ENCODE assay signal across 8 cellular contexts in the genomic region with DNA sequence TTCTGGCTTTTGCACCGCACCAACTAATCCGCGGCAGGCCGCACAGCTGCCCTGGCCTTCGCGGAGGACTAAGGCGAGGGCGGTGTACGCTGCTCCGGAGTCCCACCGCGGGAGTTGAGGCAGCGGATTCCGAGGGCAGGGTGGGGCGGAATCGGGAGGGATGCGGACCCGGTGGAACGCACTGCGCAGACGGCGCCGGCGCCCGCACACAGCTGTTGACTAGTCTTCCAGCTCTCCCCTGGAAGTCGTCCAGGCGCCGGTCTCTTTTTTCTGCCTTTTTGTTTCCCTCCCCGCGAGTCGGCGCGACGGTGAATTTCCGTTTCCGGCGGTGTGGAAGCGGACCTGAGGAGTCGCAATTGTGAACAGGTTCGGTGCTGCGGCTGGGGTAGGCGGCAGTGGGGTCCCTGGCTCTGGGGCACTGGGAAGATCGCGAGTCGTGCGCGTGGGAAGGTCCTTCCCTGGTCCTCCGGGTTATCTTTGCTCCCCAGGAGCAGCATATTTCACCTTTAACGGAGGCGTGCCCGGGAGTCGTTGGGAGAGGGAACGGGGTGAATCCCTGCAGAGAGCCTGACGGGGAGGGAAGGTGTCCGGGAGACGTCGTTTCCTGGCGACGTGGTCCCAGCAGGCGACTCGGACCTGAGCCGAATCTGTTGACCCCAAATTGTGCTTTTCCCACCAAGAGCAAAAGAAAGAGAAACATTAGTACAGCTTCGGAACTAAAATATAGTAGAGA. TPM values are rescaled to one million over a fixed set of nuclear protein-coding genes. Genes with fewer than 3 reads are reported as not detected.
DNase-seq lines count a peak whose midpoint lies in the region; ATAC-seq and TF ChIP-seq lines count a peak whose summit lies in the region.

TSS of gene ASAH2B (plus strand) at position 319 of the 733 bp plus-strand sequence. CDS start 5,195 bp downstream, outside the sequence.

- peak within 1 kb of the TSS; percentile 74 for H3K4me3 ChIP-seq in GM23248
- H3K4me3 ChIP-seq in left ventricle myocardium inferior = peak within 1 kb of the TSS; percentile 87
- peak within 1 kb of the TSS; percentile 27 to 75 (median 59) for H3K4me3 ChIP-seq in upper lobe of left lung

- peaks cover 9% of the 10 kb centered on the region for H3F3A ChIP-seq in GM23248 (ENCODE audit: insufficient read depth)

- 1% methylated on average over 59 to 63 of the region's 63 CpGs for WGBS in GM23248 (ENCODE audit: low coverage in 1 of 2, low lambda C conversion rate in 2 of 2, missing lambda C conversion rate in 2 of 2), 2 experiments
- 1 to 2% methylated on average over 18 to 41 of the region's 63 CpGs for WGBS in upper lobe of left lung, 2 donors

- peak in 2 of 4 donors; percentile 20 to 36 for TF ChIP-seq POLR2A in upper lobe of left lung (IDR thresholded peaks at IDR 0.05)

- no peaks in the 10 kb centered on the region; the same call in 1 of the 2 replicates for H3K27me3 ChIP-seq in GM23248 (replicated peaks; ENCODE audit: insufficient read depth)
- H3K27me3 ChIP-seq in left ventricle myocardium inferior (ENCODE audit: low read depth) = no peaks in the 10 kb centered on the region
- no peaks in the 10 kb centered on the region for H3K27me3 ChIP-seq in upper lobe of left lung

- TF ChIP-seq CTCF in left ventricle myocardium inferior (IDR thresholded peaks at IDR 0.05; ENCODE audit: borderline replicate concordance) = no peak
- TF ChIP-seq CTCF in upper lobe of left lung (IDR thresholded peaks at IDR 0.05) = no peak

- intact Hi-C loops in left ventricle myocardium inferior (cut with micrococcal nuclease) (no loop called here), posterior vena cava (cut with DNase I) (no loop called here)

- H3K9ac ChIP-seq in GM23248 = peak within 1 kb of the TSS; percentile 78

- H3K27ac ChIP-seq in GM23248 (peak within 1 kb of the TSS; percentile 83), left ventricle myocardium inferior (replicated peaks) (peak within 1 kb of the TSS; percentile 88), upper lobe of left lung (peak within 1 kb of the TSS; percentile 76 to 89 (median 84))

- no peak for TF ChIP-seq EP300 in upper lobe of left lung (IDR thresholded peaks at IDR 0.05)

- H4K20me1 ChIP-seq in GM23248 (ENCODE audit: insufficient read depth) = no peaks in the 10 kb centered on the region

- peak within 1 kb of the TSS; percentile 87 for H2AFZ ChIP-seq in GM23248

- in situ Hi-C loops in GM23248 (cut with MboI) = no loop called here

- ATAC-seq in upper lobe of left lung (ENCODE audit: low FRiP score in 2 of 2) = peak; percentile 84 to 88

- no peaks in the 10 kb centered on the region for H3K9me3 ChIP-seq in GM23248 (ENCODE audit: low read depth)
- H3K9me3 ChIP-seq in left ventricle myocardium inferior (replicated peaks) = no peaks in the 10 kb centered on the region
- H3K9me3 ChIP-seq in upper lobe of left lung = no peaks in the 10 kb centered on the region

- H3K4me1 ChIP-seq in GM23248 (ENCODE audit: insufficient read depth) = peaks cover 5% of the 10 kb centered on the region; the same call in 1 of the 2 replicates
- H3K4me1 ChIP-seq in left ventricle myocardium inferior = peaks cover 22% of the 10 kb centered on the region
- H3K4me1 ChIP-seq in upper lobe of left lung = peaks cover 0 to 13% (median 8%) of the 10 kb centered on the region in 4 donors

- H3K36me3 ChIP-seq in GM23248 (ENCODE audit: low read depth) = no peaks in the 10 kb centered on the region
- no peaks in the 10 kb centered on the region for H3K36me3 ChIP-seq in left ventricle myocardium inferior
- no peaks in the 10 kb centered on the region for H3K36me3 ChIP-seq in upper lobe of left lung

- no peaks in the 10 kb centered on the region for H3K9me2 ChIP-seq in GM23248 (ENCODE audit: insufficient read depth)

- DNase-seq in EH (ENCODE audit: low read depth) (peak; percentile 79), GM23248 (peak; percentile 86), LHCN-M2 (ENCODE audit: low read depth) (peak; percentile 84), T follicular helper cell (ENCODE audit: low read depth) (peak; percentile 58), amniotic epithelial cell (ENCODE audit: low read depth) (peak; percentile 75), left ventricle myocardium inferior (peak; percentile 79), posterior vena cava (ENCODE audit: low spot score) (peak; percentile 95), upper lobe of left lung (peak; percentile 76 to 92)

- H3K79me2 ChIP-seq in GM23248 (ENCODE audit: insufficient read depth) = 0 out of 2 replicates have a peak, but pooled peaks cover 8% of the 10 kb centered on the region

- peak within 1 kb of the TSS; percentile 81 for H3K4me2 ChIP-seq in GM23248 (ENCODE audit: unreplicated experiment)

RNA-seq across cellular contexts. Expression of gene ASAH2B, which starts in this region (rescaled TPM):
- total RNA-seq in GM23248 (2014; rRNA removed; shearing (Covaris generic)) = 3.7 and 7.8 TPM in 2 replicates
- 5.0 and 5.7 TPM in 2 replicates for polyA plus RNA-seq in GM23248 (2016; fragmentation: Nextera tagmentation; extraction: Ambion mirVana)
- total RNA-seq in LHCN-M2 (2014; rRNA removed) (2.9 and 3.3 TPM in 2 replicates), left ventricle myocardium inferior (6.8 TPM), posterior vena cava (1 to 10 TPM; 2.8 to 3.6 TPM), upper lobe of left lung (1 to 10 TPM in 5 of 6 donors, under 1 TPM in 1; 0.44 to 3.9 (median 2.1) TPM)
- polyA plus RNA-seq in LHCN-M2 (2012) = 1.9 TPM

Comparison
In these comparisons a context has a peak if more than half of its experiments do, and no peak if none do; other contexts are left out.
1. Peak in every context shown above with its lines: DNase-seq, ATAC-seq, H3K4me3 ChIP-seq and H3K27ac ChIP-seq.